In genomic region chr11:122910775-122911174, GRCh38 we compare ENCODE assay signal across 10 cellular contexts. TPM values are rescaled to one million over a fixed set of nuclear protein-coding genes. Genes with fewer than 3 reads are reported as not detected.
DNase-seq lines count a peak whose midpoint lies in the region; ATAC-seq, FAIRE-seq and TF ChIP-seq lines count a peak whose summit lies in the region.
"Had no signal": no experiment of that assay in that cellular context is flagged by ENCODE, and none has a peak within 500 bp of the region (broad histone marks: within the 10 kb centered on the region; RNA-seq: fewer than 3 reads in every experiment).

No MANE protein-coding gene starts in this region.

- CTCF ChIA-PET in BJ (lab: Yijun Ruan, JAX) = no interaction called here

- H3K36me3 ChIP-seq in BJ (ENCODE audit: control insufficient read depth, insufficient read depth, low read length) = no peaks in the 10 kb centered on the region

- no peaks in the 10 kb centered on the region for H3K36me3 Mint-ChIP-seq in HFFc6 (ENCODE audit: low read depth)

- no peaks in the 10 kb centered on the region for H3K27me3 Mint-ChIP-seq in HFFc6 (ENCODE audit: insufficient read depth)

- DNase-seq in BJ (ENCODE audit: low read depth) (no peak), HFFc6 (peak; percentile 34), iPS-NIHi7 (ENCODE audit: extremely low spot score) (peak; percentile 32), T-helper 9 cell (no peak), COLO668 (lab: John Stamatoyannopoulos, UW; ENCODE audit: unreplicated experiment) (no peak)
- DNase-seq: activated effector memory CD4-positive, alpha-beta T cell treated with Interleukin-2 at 50 U/mL for 16 hours; NCI-H1436 treated with DMSO at 0.1 percent for 48 hours had no signal

- no peak overlapping the region for H3K4me3 ChIP-seq in BJ (ENCODE audit: low read depth, low read length)

- no peak overlapping the region for H3K4me3 Mint-ChIP-seq in HFFc6

- H3K27me3 ChIP-seq in BJ (ENCODE audit: control insufficient read depth, insufficient read depth, low read length) = no peaks in the 10 kb centered on the region

- H3K27ac Mint-ChIP-seq in HFFc6 = no peak overlapping the region

- no peak for ATAC-seq in HG03571 (IDR thresholded peaks at IDR 0.05; ENCODE audit: unreplicated experiment)
- no peak for ATAC-seq in GM21529 (IDR thresholded peaks at IDR 0.05; ENCODE audit: unreplicated experiment)

- no peaks in the 10 kb centered on the region for H3K9me3 Mint-ChIP-seq in HFFc6

- peak; percentile 20 for FAIRE-seq in TTC549 (lab: Jason Lieb, UNC)

- TF ChIP-seq CTCF in BJ (IDR thresholded peaks at IDR 0.05; ENCODE audit: insufficient read depth, low read depth, low read length) = peak; percentile 35; the same call in 1 of the 2 replicates
- TF ChIP-seq CTCF in HFFc6 (IDR thresholded peaks at IDR 0.05) = peak; percentile 66

- H3K4me1 Mint-ChIP-seq in HFFc6 (ENCODE audit: low read depth) = no peaks in the 10 kb centered on the region

- POLR2A ChIA-PET in BJ (lab: Charles Lee) = no interaction called here

RNA-seq across cellular contexts. Expression of gene JHY, which starts 28.2 kb away (rescaled TPM):
- polyA plus RNA-seq in BJ (2011; rRNA removed) = 4.4 and 5.7 TPM in 2 replicates
- 3.0 and 3.9 TPM in 2 replicates for polyA minus RNA-seq in BJ (2011; rRNA and poly(A)+ RNA removed)
- total RNA-seq in HFFc6 (2021; fragmentation: NEBNext Ultra II Directional; extraction: Animal tissue kit (Norgen Biotek cat#: 25700)) = 1 to 10 TPM; 5.2 to 6.4 (median 5.7) TPM

Comparison
In these comparisons a context has a peak if more than half of its experiments do, and no peak if none do; other contexts are left out.
1. DNase-seq: peak in HFFc6 (single experiment) and iPS-NIHi7 (single experiment); none in BJ (single experiment), T-helper 9 cell (single experiment) and COLO668 (single experiment).